ENCODE assay signal across 8 cellular contexts in the genomic region with DNA sequence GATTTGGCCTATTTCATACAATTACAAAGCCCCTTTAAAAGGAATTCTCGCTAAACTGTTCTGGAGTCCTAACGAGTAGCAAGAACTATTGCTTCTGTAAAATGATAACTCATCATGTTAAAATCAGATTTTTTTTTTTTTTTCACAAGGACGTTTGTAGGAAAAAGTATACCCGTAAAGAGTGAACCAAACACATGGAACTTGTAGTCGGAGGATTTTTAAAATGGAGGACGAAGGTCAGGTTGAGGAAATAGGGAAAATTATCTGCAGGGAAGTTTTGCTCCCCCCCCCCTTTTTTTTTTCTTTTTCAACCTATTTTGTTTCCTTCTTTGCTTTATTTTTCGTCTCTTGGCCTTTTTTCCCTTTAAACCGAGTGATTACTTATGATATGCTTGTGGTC. TPM values are rescaled to one million over a fixed set of nuclear protein-coding genes. Genes with fewer than 3 reads are reported as not detected.
DNase-seq lines count a peak whose midpoint lies in the region; ATAC-seq and TF ChIP-seq lines count a peak whose summit lies in the region.

No MANE protein-coding gene starts in this region.

- H3K27me3 Mint-ChIP-seq in CD4-positive, alpha-beta memory T cell: no peaks in the 10 kb centered on the region
- peaks cover 14% of the 10 kb centered on the region for H3K27me3 Mint-ChIP-seq in activated CD8-positive, alpha-beta T cell treated with anti-CD3 and anti-CD28 coated beads, Interleukin-2, amount 10 ng/mL, durations not matched to agents 7 days and 5 days (ENCODE audit: low read depth)

- POLR2A ChIA-PET in CD4-positive, alpha-beta memory T cell (lab: Charles Lee; ENCODE audit: partially characterized antibody): interaction anchor here (1.1 to 1.9 kb wide), 3 partner anchors 39 to 385 kb away, joined by 3 to 21 read pairs (median 4); a partner anchor contains a TSS
- POLR2A ChIA-PET in IMR-90 (lab: Charles Lee; ENCODE audit: unreplicated experiment): no interaction called here
- POLR2A ChIA-PET in activated CD8-positive, alpha-beta T cell treated with anti-CD3 and anti-CD28 coated beads, Interleukin-2, amount 10 ng/mL, durations not matched to agents 7 days and 5 days (lab: Charles Lee): interaction anchor here (1.0 to 1.6 kb wide), 2 partner anchors 9 to 322 kb away, joined by 3 to 4 read pairs; a partner anchor contains a TSS

- TF ChIP-seq RAD21 in IMR-90 (IDR thresholded peaks at IDR 0.05; ENCODE audit: low read length): no peak

- H4K91ac ChIP-seq in IMR-90 (ENCODE audit: insufficient read depth, low read depth, low read length): no peak overlapping the region

- H3K18ac ChIP-seq in IMR-90 (ENCODE audit: low read depth, low read length): no peak overlapping the region

- peak overlapping the region; percentile 95; the same call in 1 of the 2 replicates for H3K23ac ChIP-seq in IMR-90 (ENCODE audit: low read depth, low read length)

- H4K20me1 ChIP-seq in IMR-90 (ENCODE audit: insufficient read depth, low read length): no peaks in the 10 kb centered on the region

- H3K9ac ChIP-seq in IMR-90 (ENCODE audit: low read depth, low read length) (peak overlapping the region; percentile 86), iPS-18a (ENCODE audit: low read length) (peak overlapping the region; percentile 95), stomach smooth muscle (ENCODE audit: low read length in 2 of 2) (peak overlapping the region; percentile 85 to 95)

- H3K27me3 ChIP-seq in CD4-positive, alpha-beta memory T cell (ENCODE audit: insufficient read depth, low read length): no peaks in the 10 kb centered on the region
- no peaks in the 10 kb centered on the region for H3K27me3 ChIP-seq in IMR-90 (ENCODE audit: control insufficient read depth, insufficient read depth, low read length)
- no peaks in the 10 kb centered on the region for H3K27me3 ChIP-seq in iPS-18a (ENCODE audit: control insufficient read depth, insufficient read depth, low read length)
- H3K27me3 ChIP-seq in stomach smooth muscle (ENCODE audit: control insufficient read depth in 1 of 2, insufficient read depth in 2 of 2, low read length in 2 of 2): no peaks in the 10 kb centered on the region

- intact Hi-C loops in CD4-positive, alpha-beta memory T cell (cut with micrococcal nuclease): loop anchor here (2.0 to 5.0 kb wide), 3 partner anchors 186 to 323 kb away; a partner anchor contains a TSS
- intact Hi-C loops in IMR-90 (cut with micrococcal nuclease): loop anchor here (1.0 to 5.0 kb wide), 3 partner anchors 121 to 171 kb away; no protein-coding TSS in a partner anchor

- peaks cover 19 to 21% of the 10 kb centered on the region in 2 donors for H3K36me3 Mint-ChIP-seq in CD4-positive, alpha-beta memory T cell
- H3K36me3 Mint-ChIP-seq in activated CD8-positive, alpha-beta T cell treated with anti-CD3 and anti-CD28 coated beads, Interleukin-2, amount 10 ng/mL, durations not matched to agents 7 days and 5 days (ENCODE audit: low read depth): peaks cover 46% of the 10 kb centered on the region

- no peak overlapping the region for H3K14ac ChIP-seq in IMR-90 (replicated peaks; ENCODE audit: low read depth, low read length)

- H3K27ac Mint-ChIP-seq in CD4-positive, alpha-beta memory T cell: peak overlapping the region; percentile 90 to 99 (median 98)
- peak overlapping the region; percentile 99 for H3K27ac Mint-ChIP-seq in activated CD8-positive, alpha-beta T cell treated with anti-CD3 and anti-CD28 coated beads, Interleukin-2, amount 10 ng/mL, durations not matched to agents 7 days and 5 days

- peak overlapping the region; percentile 88 to 96 (median 93) for H3K4me3 Mint-ChIP-seq in CD4-positive, alpha-beta memory T cell
- H3K4me3 Mint-ChIP-seq in activated CD8-positive, alpha-beta T cell treated with anti-CD3 and anti-CD28 coated beads, Interleukin-2, amount 10 ng/mL, durations not matched to agents 7 days and 5 days: peak overlapping the region; percentile 94

- peak overlapping the region; percentile 77 for H3K4me2 ChIP-seq in IMR-90 (ENCODE audit: low read depth, low read length)

- peak overlapping the region in 1 of 2 donors; percentile 65 for H3K4me3 ChIP-seq in CD4-positive, alpha-beta memory T cell (ENCODE audit: low read length in 2 of 2)
- H3K4me3 ChIP-seq in IMR-90 (ENCODE audit: insufficient read depth, low read depth, low read length) (peak overlapping the region; percentile 65), iPS-18a (ENCODE audit: low read length) (peak overlapping the region; percentile 99), stomach smooth muscle (ENCODE audit: low read length in 2 of 2) (peak overlapping the region; percentile 81 to 84)

- dilution Hi-C loops in IMR-90 (cut with HindIII; ENCODE audit: low sequenced_read_pairs, unreplicated experiment): no loop called here

- H2BK20ac ChIP-seq in IMR-90 (ENCODE audit: low read depth, low read length): no peak overlapping the region

- H2BK120ac ChIP-seq in IMR-90 (ENCODE audit: low read depth, low read length): no peak overlapping the region

- CTCF ChIA-PET in CD4-positive, alpha-beta memory T cell (lab: Charles Lee; ENCODE audit: partially characterized antibody): no interaction called here
- CTCF ChIA-PET in IMR-90 (lab: Yijun Ruan, JAX): no interaction called here
- CTCF ChIA-PET in activated CD8-positive, alpha-beta T cell treated with anti-CD3 and anti-CD28 coated beads, Interleukin-2, amount 10 ng/mL, durations not matched to agents 7 days and 5 days (lab: Charles Lee): interaction anchor here (1.4 to 1.6 kb wide), 2 partner anchors 10 to 170 kb away, joined by 6 read pairs; no protein-coding TSS in a partner anchor

- H3K27ac ChIP-seq in CD4-positive, alpha-beta memory T cell (ENCODE audit: low read depth, low read length): peak overlapping the region; percentile 87
- H3K27ac ChIP-seq in IMR-90 (ENCODE audit: insufficient read depth, low read length): peak overlapping the region; percentile 20; the same call in 1 of the 2 replicates
- peak overlapping the region; percentile 89 for H3K27ac ChIP-seq in iPS-18a (ENCODE audit: low read length)
- H3K27ac ChIP-seq in stomach smooth muscle (ENCODE audit: low read length): no peak overlapping the region

- H4K8ac ChIP-seq in IMR-90 (ENCODE audit: low read depth in 2 of 2, low read length in 2 of 2): peak overlapping the region; percentile 53 to 84; a peak in 3 of 4 replicates

- no peaks in the 10 kb centered on the region for H3K36me3 ChIP-seq in CD4-positive, alpha-beta memory T cell (ENCODE audit: insufficient read depth, low read length)
- H3K36me3 ChIP-seq in IMR-90 (ENCODE audit: control insufficient read depth, insufficient read depth, low read length) (peaks cover 4% of the 10 kb centered on the region; the same call in 1 of the 2 replicates), iPS-18a (ENCODE audit: control insufficient read depth, low read depth, low read length) (peaks cover 7% of the 10 kb centered on the region), stomach smooth muscle (ENCODE audit: control insufficient read depth in 2 of 2, insufficient read depth in 2 of 2, low read length in 2 of 2) (peaks cover 0 to 2% of the 10 kb centered on the region in 2 donors)

- in situ Hi-C loops in IMR-90 (cut with MboI; ENCODE audit: low sequenced_read_pairs): no loop called here

- H3K9me3 ChIP-seq in CD4-positive, alpha-beta memory T cell (ENCODE audit: control insufficient read depth in 1 of 2, low read length in 2 of 2): no peaks in the 10 kb centered on the region
- H3K9me3 ChIP-seq in IMR-90 (ENCODE audit: control insufficient read depth, insufficient read depth, low read length) (no peaks in the 10 kb centered on the region), iPS-18a (ENCODE audit: control insufficient read depth, low read depth, low read length) (no peaks in the 10 kb centered on the region), stomach smooth muscle (ENCODE audit: control insufficient read depth in 2 of 2, low read length in 2 of 2) (no peaks in the 10 kb centered on the region)

- no peak for TF ChIP-seq CTCF in IMR-90 (conservative IDR thresholded peaks at IDR 0.05; ENCODE audit: low read depth, low read length)

- H3K56ac ChIP-seq in IMR-90 (ENCODE audit: extremely low read depth, insufficient read depth, low read length): peak overlapping the region; percentile 57; the same call in 1 of the 2 replicates

- DNase-seq in CD4-positive, alpha-beta memory T cell: no peak
- peak; percentile 30 for DNase-seq in IMR-90
- no peak for DNase-seq in activated CD8-positive, alpha-beta T cell treated with anti-CD3 and anti-CD28 coated beads, Interleukin-2, amount 10 ng/mL, durations not matched to agents 7 days and 5 days
- no peak for DNase-seq in GF-D8 (lab: John Stamatoyannopoulos, UW)
- DNase-seq in 8988T: no peak

- peak overlapping the region; percentile 79; the same call in 1 of the 2 replicates for H3K4ac ChIP-seq in IMR-90 (ENCODE audit: low read depth, low read length)

- no peak overlapping the region for H2AFZ ChIP-seq in IMR-90 (replicated peaks; ENCODE audit: low read length, poor library complexity)

- H2BK15ac ChIP-seq in IMR-90 (ENCODE audit: low read depth, low read length): no peak overlapping the region

- H4K5ac ChIP-seq in IMR-90 (ENCODE audit: low read depth, low read length): no peak overlapping the region

- ATAC-seq in IMR-90 (ENCODE audit: low read depth) (no peak), GM18868 (IDR thresholded peaks at IDR 0.05; ENCODE audit: unreplicated experiment) (no peak)
- ATAC-seq in activated CD8-positive, alpha-beta T cell treated with anti-CD3 and anti-CD28 coated beads, Interleukin-2, amount 10 ng/mL, durations not matched to agents 7 days and 5 days: no peak

- no peak for TF ChIP-seq POLR2A in IMR-90 (IDR thresholded peaks at IDR 0.05; ENCODE audit: low read depth, low read length)

- H3K9me3 Mint-ChIP-seq in CD4-positive, alpha-beta memory T cell: peaks cover 0 to 2% (median 0%) of the 10 kb centered on the region in 8 donors
- H3K9me3 Mint-ChIP-seq in activated CD8-positive, alpha-beta T cell treated with anti-CD3 and anti-CD28 coated beads, Interleukin-2, amount 10 ng/mL, durations not matched to agents 7 days and 5 days (ENCODE audit: insufficient read depth): peaks cover 7% of the 10 kb centered on the region

- peaks cover 12% of the 10 kb centered on the region for H3K4me1 ChIP-seq in CD4-positive, alpha-beta memory T cell (ENCODE audit: insufficient read depth, low read length)
- H3K4me1 ChIP-seq in IMR-90 (ENCODE audit: control insufficient read depth, insufficient read depth, low read length) (no peaks in the 10 kb centered on the region; the same call in 1 of the 2 replicates), iPS-18a (ENCODE audit: control insufficient read depth, low read depth, low read length) (peaks cover 20% of the 10 kb centered on the region), stomach smooth muscle (ENCODE audit: control insufficient read depth, insufficient read depth, low read length) (peaks cover 4% of the 10 kb centered on the region)

- H3K79me1 ChIP-seq in IMR-90 (ENCODE audit: low read depth in 1 of 2, low read length in 2 of 2): peaks cover 14 to 35% of the 10 kb centered on the region in 2 experiments

- H3K4me1 Mint-ChIP-seq in CD4-positive, alpha-beta memory T cell: peaks cover 17 to 36% (median 22%) of the 10 kb centered on the region in 4 donors
- H3K4me1 Mint-ChIP-seq in activated CD8-positive, alpha-beta T cell treated with anti-CD3 and anti-CD28 coated beads, Interleukin-2, amount 10 ng/mL, durations not matched to agents 7 days and 5 days (ENCODE audit: low read depth): peaks cover 48% of the 10 kb centered on the region

- BruUV-seq in IMR-90 (replicated peaks; lab: Mats Ljungman, UMichigan): no TSS peak

- no peak overlapping the region for H2AK5ac ChIP-seq in IMR-90 (ENCODE audit: low read depth, low read length)

- H2BK5ac ChIP-seq in IMR-90 (ENCODE audit: low read depth, low read length, poor library complexity, severe bottlenecking): peak overlapping the region; percentile 7

- 20% methylated on average over 1 of the region's 8 CpGs; no CpG with 5 or more reads in 1 of the 2 experiments for WGBS in IMR-90 (ENCODE audit: extremely low coverage in 2 of 2, insufficient read length in 1 of 2), 2 experiments

- no peak overlapping the region for H2AK9ac ChIP-seq in IMR-90 (replicated peaks; ENCODE audit: low read depth, low read length, poor library complexity)

- no peaks in the 10 kb centered on the region; the same call in 1 of the 2 replicates for H3K9me1 ChIP-seq in IMR-90 (ENCODE audit: insufficient read depth, low read length)

RNA-seq across cellular contexts. Expression of a gene that starts 1.0 kb away (rescaled TPM):
- 10 to 100 TPM; 14.0 to 17.9 TPM for total RNA-seq in CD4-positive, alpha-beta memory T cell
- 10 to 100 TPM; 19.8 to 39.0 TPM for polyA plus RNA-seq in CD4-positive, alpha-beta memory T cell
- 44.6 and 61.1 TPM in 2 replicates for total RNA-seq in IMR-90 (2012; rRNA removed)
- polyA plus RNA-seq in IMR-90 (2012; rRNA removed): 32.9 and 38.0 TPM in 2 replicates
- 8.9 and 11.8 TPM in 2 replicates for polyA plus RNA-seq in IMR-90 (2012; cell fraction: cytosol; rRNA removed)
- 3.2 and 30.0 TPM in 2 replicates for polyA plus RNA-seq in IMR-90 (2012; cell fraction: nucleus; rRNA removed; ENCODE audit: low replicate concordance)
- total RNA-seq in activated CD8-positive, alpha-beta T cell treated with anti-CD3 and anti-CD28 coated beads, Interleukin-2, amount 10 ng/mL, durations not matched to agents 7 days and 5 days: 10 to 100 TPM; 45.3 to 48.4 TPM
